In genomic region chr21:43728467-43729390, GRCh38 we compare ENCODE assay signal across 8 cellular contexts. TPM values are rescaled to one million over a fixed set of nuclear protein-coding genes. Genes with fewer than 3 reads are reported as not detected.
DNase-seq lines count a peak whose midpoint lies in the region; ATAC-seq and TF ChIP-seq lines count a peak whose summit lies in the region.

No MANE protein-coding gene starts in this region.

- H3K27ac ChIP-seq in transverse colon: peak overlapping the region; percentile 75 to 88 (median 84)

- H3K4me3 ChIP-seq in HAP-1 (peak overlapping the region; percentile 62), transverse colon (peak overlapping the region; percentile 24 to 49 (median 40))

- H3K27me3 Mint-ChIP-seq in T-helper 17 cell: no peaks in the 10 kb centered on the region

- peaks cover 5% of the 10 kb centered on the region for H3K36me3 ChIP-seq in HAP-1 (replicated peaks)
- H3K36me3 ChIP-seq in transverse colon: no peaks in the 10 kb centered on the region

- intact Hi-C loops in left cardiac atrium (cut with DNase I) (loop anchor here in 1 of 2 donors (2.0 kb wide), 1 partner anchor 60 kb away; the partner anchor contains the start of gene RRP1), posterior cingulate gyrus (cut with DNase I) (loop anchor here (5.0 to 10.0 kb wide), 2 partner anchors 49 to 64 kb away; partner anchors contain the start of gene CSTB), transverse colon (cut with DNase I; ENCODE audit: low total_unique reads) (no loop called here)

- H3K27ac Mint-ChIP-seq in T-helper 17 cell: peak overlapping the region; percentile 89

- no peaks in the 10 kb centered on the region for H3K9me3 ChIP-seq in HAP-1
- H3K9me3 ChIP-seq in T-helper 17 cell (ENCODE audit: control insufficient read depth, low read length, poor library complexity, severe bottlenecking): no peaks in the 10 kb centered on the region
- no peaks in the 10 kb centered on the region for H3K9me3 ChIP-seq in transverse colon

- no peaks in the 10 kb centered on the region for H3K27me3 ChIP-seq in HAP-1 (ENCODE audit: low read depth)
- H3K27me3 ChIP-seq in transverse colon: no peaks in the 10 kb centered on the region

- peak overlapping the region; percentile 88 for H3K4me3 Mint-ChIP-seq in T-helper 17 cell

- in situ Hi-C loops in HAP-1 (cut with MboI; ENCODE audit: low sequenced_read_pairs): loop anchor here (10.0 kb wide), 1 partner anchor 46 kb away; the partner anchor contains the start of gene CSTB
- in situ Hi-C loops in transverse colon (cut with MboI; ENCODE audit: low pct_ligation_motif_present in 1 of 4, low pct_unique_long_range_greater_than_20kb in 1 of 4, low sequenced_read_pairs in 3 of 4): no loop called here

- H3K4me1 Mint-ChIP-seq in T-helper 17 cell: peaks cover 43% of the 10 kb centered on the region

- peak; percentile 40 for TF ChIP-seq EP300 in transverse colon (IDR thresholded peaks at IDR 0.05; ENCODE audit: low read depth)

- TF ChIP-seq CTCF in transverse colon (IDR thresholded peaks at IDR 0.05): peak in 2 of 5 experiments; percentile 31 to 36

- ATAC-seq in T-helper 17 cell (peak; percentile 87), left cardiac atrium (peak; percentile 86 to 90)

- DNase-seq in GM03348 (ENCODE audit: low spot score): peak; percentile 97
- peak; percentile 82 to 92 for DNase-seq in HAP-1 (ENCODE audit: low spot score in 2 of 2)
- DNase-seq in MV-4-11 (lab: John Stamatoyannopoulos, UW): peak; percentile 98
- DNase-seq in T-helper 17 cell: peak; percentile 61 to 79 (median 62)
- peak in 55 of 56 donors; percentile 24 to 98 (median 84) for DNase-seq in amygdala (lab: John Stamatoyannopoulos, UW)
- DNase-seq in left cardiac atrium: peak; percentile 96
- peak; percentile 85 to 99 (median 93) for DNase-seq in posterior cingulate gyrus
- peak; percentile 88 for DNase-seq in transverse colon

- no peaks in the 10 kb centered on the region for H3K36me3 Mint-ChIP-seq in T-helper 17 cell (ENCODE audit: low read depth)

- H3K4me1 ChIP-seq in HAP-1 (peaks cover 8% of the 10 kb centered on the region), transverse colon (peaks cover 45 to 87% (median 67%) of the 10 kb centered on the region in 4 donors)

- WGBS in transverse colon (ENCODE audit: low coverage in 1 of 2), 2 donors: 20 to 62% methylated on average over 1 to 37 of the region's 59 CpGs

- peak; percentile 18 for TF ChIP-seq POLR2A in transverse colon (IDR thresholded peaks at IDR 0.05)

RNA-seq across cellular contexts. Expression of gene PDXK, which starts 9.8 kb away (rescaled TPM):
- 100 to 1,000 TPM in 1 of 2 donors, 10 to 100 TPM in 1; 93.1 to 106 TPM for total RNA-seq in T-helper 17 cell
- total RNA-seq in left cardiac atrium: 100 to 1,000 TPM; 101 to 120 TPM
- total RNA-seq in transverse colon: 100 to 1,000 TPM in 2 of 4 donors, 10 to 100 TPM in 2; 85.8 to 117 (median 103) TPM

RNA-seq across cellular contexts. Expression of gene CSTB, which starts 47.4 kb away (rescaled TPM):
- total RNA-seq in T-helper 17 cell (10 to 100 TPM; 22.0 to 26.0 TPM), left cardiac atrium (10 to 100 TPM; 33.0 to 40.2 TPM), transverse colon (10 to 100 TPM; 16.1 to 61.7 (median 19.6) TPM)

Comparison
In these comparisons a context has a peak if more than half of its experiments do, and no peak if none do; other contexts are left out.
1. Peak in every context shown above with its lines: DNase-seq, ATAC-seq, H3K4me3 ChIP-seq and H3K27ac ChIP-seq.